Comparison of ENCODE assay signal across 8 cellular contexts in genomic region chr19:55257461-55258411, GRCh38. TPM values are rescaled to one million over a fixed set of nuclear protein-coding genes. Genes with fewer than 3 reads are reported as not detected.
A peak's percentile ranks its signal among the peaks of the same experiment; 100 is the strongest.
DNase-seq lines count a peak whose midpoint lies in the region; ATAC-seq and TF ChIP-seq lines count a peak whose summit lies in the region.

No MANE protein-coding gene starts in this region.

- H3K36me3 ChIP-seq in OCI-LY1 (ENCODE audit: insufficient read depth, low read length) (peaks cover 37% of the 10 kb centered on the region; the same call in 1 of the 2 replicates), brain microvascular endothelial cell (replicated peaks) (no peaks in the 10 kb centered on the region), lung (ENCODE audit: control insufficient read depth in 2 of 2, insufficient read depth in 2 of 2, low read length in 2 of 2) (no peaks in the 10 kb centered on the region), suprapubic skin (peaks cover 3% of the 10 kb centered on the region)

- peaks cover 49% of the 10 kb centered on the region for H3K79me2 ChIP-seq in OCI-LY1 (ENCODE audit: insufficient read depth, low read length)

- H2AFZ ChIP-seq in OCI-LY1 (ENCODE audit: low read length) = no peak overlapping the region

- TF ChIP-seq CTCF in OCI-LY1 (IDR thresholded peaks at IDR 0.05; ENCODE audit: low read length) (no peak), brain microvascular endothelial cell (IDR thresholded peaks at IDR 0.05; ENCODE audit: low read depth, low read length, missing control alignments) (no peak), lung (IDR thresholded peaks at IDR 0.05; ENCODE audit: control extremely low read depth, extremely low read depth) (no peak), suprapubic skin (IDR thresholded peaks at IDR 0.05) (no peak)

- ATAC-seq in lung (ENCODE audit: insufficient read depth, low FRiP score) (no peak), GM18868 (IDR thresholded peaks at IDR 0.05; ENCODE audit: unreplicated experiment) (no peak)

- peak overlapping the region; percentile 94 for H3K4me3 ChIP-seq in OCI-LY1 (ENCODE audit: low read depth, low read length, poor library complexity, severe bottlenecking)
- H3K4me3 ChIP-seq in brain microvascular endothelial cell (ENCODE audit: low read depth, low read length) = peak overlapping the region; percentile 84
- H3K4me3 ChIP-seq in lung = peak overlapping the region; percentile 96
- H3K4me3 ChIP-seq in suprapubic skin = peak overlapping the region; percentile 96

- H4K20me1 ChIP-seq in OCI-LY1 (ENCODE audit: insufficient read depth, low read length) = no peaks in the 10 kb centered on the region

- no peaks in the 10 kb centered on the region for H3K9me2 ChIP-seq in OCI-LY1 (ENCODE audit: low read depth, low read length)

- H3K9me3 ChIP-seq in OCI-LY1 (ENCODE audit: low read length) (no peaks in the 10 kb centered on the region), lung (ENCODE audit: control insufficient read depth in 2 of 2, insufficient read depth in 1 of 2, low read length in 1 of 2) (no peaks in the 10 kb centered on the region), suprapubic skin (no peaks in the 10 kb centered on the region)

- H3K27ac ChIP-seq in OCI-LY1 (ENCODE audit: low read depth, low read length, poor library complexity, severe bottlenecking) (peak overlapping the region; percentile 100), brain microvascular endothelial cell (no peak overlapping the region), lung (ENCODE audit: low read depth in 1 of 2, low read length in 1 of 2) (peak overlapping the region; percentile 17 to 86), suprapubic skin (peak overlapping the region; percentile 88)

- DNase-seq in activated T-cell treated with anti-CD3 and anti-CD28 coated beads for 1 hour (ENCODE audit: low read depth) (peak; percentile 14), activated T-cell treated with anti-CD3 and anti-CD28 coated beads for 4 hours (no peak), brain microvascular endothelial cell (peak; percentile 9), lung (ENCODE audit: low spot score) (no peak), suprapubic skin (ENCODE audit: low spot score in 2 of 2) (peak in 1 of 2 donors; percentile 76), A172 (ENCODE audit: low spot score) (no peak)

- no peak for TF ChIP-seq POLR2A in suprapubic skin (IDR thresholded peaks at IDR 0.05)

- WGBS in lung, 2 donors = 1 to 2% methylated on average over 47 to 49 of the region's 49 CpGs
- WGBS in suprapubic skin = 4% methylated on average over 49 of the region's 49 CpGs

- H3K4me1 ChIP-seq in OCI-LY1 (ENCODE audit: insufficient read depth, low read length, severe bottlenecking) (peaks cover 54% of the 10 kb centered on the region), lung (ENCODE audit: control insufficient read depth in 2 of 2, insufficient read depth in 2 of 2, low read length in 2 of 2) (peaks cover 9 to 22% of the 10 kb centered on the region in 2 donors), suprapubic skin (peaks cover 53% of the 10 kb centered on the region)

- TF ChIP-seq EP300 in suprapubic skin (IDR thresholded peaks at IDR 0.05) = no peak

- H3K27me3 ChIP-seq in OCI-LY1 (ENCODE audit: insufficient read depth, low read length) = no peaks in the 10 kb centered on the region
- H3K27me3 ChIP-seq in brain microvascular endothelial cell (replicated peaks) = no peaks in the 10 kb centered on the region
- no peaks in the 10 kb centered on the region for H3K27me3 ChIP-seq in lung (ENCODE audit: control insufficient read depth, insufficient read depth)
- no peaks in the 10 kb centered on the region for H3K27me3 ChIP-seq in suprapubic skin

- peak overlapping the region; percentile 95 for H3K9ac ChIP-seq in OCI-LY1 (ENCODE audit: low read length)

- H3K4me2 ChIP-seq in OCI-LY1 (ENCODE audit: low read length) = peak overlapping the region; percentile 96

- in situ Hi-C loops in brain microvascular endothelial cell (cut with HindIII; ENCODE audit: low pct_ligation_motif_present, low sequenced_read_pairs) = no loop called here

- peaks cover 7% of the 10 kb centered on the region; the same call in 1 of the 2 replicates for H3F3A ChIP-seq in OCI-LY1 (ENCODE audit: insufficient read depth, low read length)

RNA-seq across cellular contexts. Expression of gene PPP6R1, which starts 1.1 kb away (rescaled TPM):
- total RNA-seq in lung (10 to 100 TPM; 37.3 to 86.3 TPM), suprapubic skin (10 to 100 TPM; 49.0 to 56.2 (median 51.3) TPM)
- 10 to 100 TPM; 37.8 to 58.4 TPM for polyA plus RNA-seq in lung
- 73.6 and 80.1 TPM in 2 replicates for total RNA-seq in A172 (2014; rRNA removed; shearing (Covaris generic))

RNA-seq across cellular contexts. Expression of gene HSPBP1, which starts 22.2 kb away (rescaled TPM):
- 10 to 100 TPM; 19.3 to 53.1 TPM for total RNA-seq in lung
- polyA plus RNA-seq in lung = 10 to 100 TPM; 50.2 to 62.2 TPM
- total RNA-seq in suprapubic skin = 10 to 100 TPM; 17.9 to 46.7 (median 36.7) TPM
- 88.0 and 108 TPM in 2 replicates for total RNA-seq in A172 (2014; rRNA removed; shearing (Covaris generic))

RNA-seq across cellular contexts. Expression of gene BRSK1, which starts 26.1 kb away (rescaled TPM):
- total RNA-seq in lung (1 to 10 TPM; 2.1 to 6.4 TPM), suprapubic skin (1 to 10 TPM in 3 of 4 donors, under 1 TPM in 1; 0.68 to 2.3 (median 1.6) TPM)
- polyA plus RNA-seq in lung = under 1 TPM; 0.53 to 0.94 TPM
- 11.6 and 12.8 TPM in 2 replicates for total RNA-seq in A172 (2014; rRNA removed; shearing (Covaris generic))

RNA-seq across cellular contexts. Expression of gene TMEM86B, which starts 29.2 kb away (rescaled TPM):
- total RNA-seq in lung (1 to 10 TPM; 1.8 to 4.7 TPM), suprapubic skin (1 to 10 TPM; 2.0 to 9.4 (median 4.2) TPM)
- 1 to 10 TPM; 3.9 to 5.3 TPM for polyA plus RNA-seq in lung
- total RNA-seq in A172 (2014; rRNA removed; shearing (Covaris generic)) = 1.6 and 3.4 TPM in 2 replicates

RNA-seq across cellular contexts. Expression of gene PTPRH, which starts 48.4 kb away (rescaled TPM):
- 1 to 10 TPM in 1 of 2 donors, under 1 TPM in 1; 0.37 to 1.3 TPM for total RNA-seq in lung
- polyA plus RNA-seq in lung = under 1 TPM; 0.22 to 0.65 TPM
- total RNA-seq in suprapubic skin = 1 to 10 TPM in 2 of 4 donors, under 1 TPM in 1, not detected in 1; 0.34 to 1.4 (median 1.1) TPM
- 12.3 and 18.4 TPM in 2 replicates for total RNA-seq in A172 (2014; rRNA removed; shearing (Covaris generic))

Comparison
In these comparisons a context has a peak if more than half of its experiments do, and no peak if none do; other contexts are left out.
1. DNase-seq: peak in activated T-cell treated with anti-CD3 and anti-CD28 coated beads for 1 hour (single experiment) and brain microvascular endothelial cell (single experiment); none in activated T-cell treated with anti-CD3 and anti-CD28 coated beads for 4 hours (single experiment), lung (single experiment) and A172 (single experiment).
2. Peak in every context shown above with its lines, with median percentiles within 50 percentile points of each other: H3K4me3 ChIP-seq.